Comparison of ENCODE assay signal across 15 cellular contexts in genomic region chr17:21089145-21089544, GRCh38. TPM values are rescaled to one million over a fixed set of nuclear protein-coding genes. Genes with fewer than 3 reads are reported as not detected.
DNase-seq lines count a peak whose midpoint lies in the region; ATAC-seq and TF ChIP-seq lines count a peak whose summit lies in the region.
"Had no signal": no experiment of that assay in that cellular context is flagged by ENCODE, and none has a peak within 500 bp of the region (broad histone marks: within the 10 kb centered on the region; RNA-seq: fewer than 3 reads in every experiment).

No MANE protein-coding gene starts in this region.

- DNase-seq in stimulated activated naive CD8-positive, alpha-beta T cell treated with anti-CD3 and anti-CD28 coated beads, Interleukin-15, Interleukin-2, amounts not matched to agents 100 U/mL and 50 U/mL, for 24 hours: no peak
- DNase-seq in stimulated activated naive CD8-positive, alpha-beta T cell treated with anti-CD3 and anti-CD28 coated beads, Interleukin-15, amount 100 ng/mL, for 72 hours: no peak
- DNase-seq in foreskin keratinocyte (peak; percentile 31 to 67), HPDE6-E6E7 (ENCODE audit: extremely low spot score) (no peak), SHP77 treated with DMSO at 0.1 percent for 48 hours (lab: John Stamatoyannopoulos, UW) (no peak), HAP-1 (ENCODE audit: low spot score in 2 of 2) (no peak)
- DNase-seq in activated CD4-positive, alpha-beta memory T cell treated with anti-CD3 and anti-CD28 coated beads, Interleukin-2, amount 10 ng/mL, durations not matched to agents 7 days and 5 days: no peak
- DNase-seq: activated CD4-positive, alpha-beta T cell treated with anti-CD3 and anti-CD28 coated beads, Interleukin-2, amount 50 U/mL, for 1 hour; activated T-cell treated with anti-CD3 and anti-CD28 coated beads, Interleukin-2, amount 50 U/mL, for 72 hours; amygdala; cortex of kidney; NCI-H146 had no signal

- H3K4me1 Mint-ChIP-seq in stimulated activated naive CD8-positive, alpha-beta T cell treated with anti-CD3 and anti-CD28 coated beads, Interleukin-15, amount 100 ng/mL, for 72 hours: peaks cover 5% of the 10 kb centered on the region
- no peaks in the 10 kb centered on the region for H3K4me1 Mint-ChIP-seq in activated CD4-positive, alpha-beta memory T cell treated with anti-CD3 and anti-CD28 coated beads, Interleukin-2, amount 10 ng/mL, durations not matched to agents 7 days and 5 days

- H3K9me3 ChIP-seq in HAP-1: no peaks in the 10 kb centered on the region

- H3K4me1 ChIP-seq in foreskin keratinocyte (no peaks in the 10 kb centered on the region), HAP-1 (no peaks in the 10 kb centered on the region; the same call in 1 of the 2 replicates)

- in situ Hi-C loops in HAP-1 (cut with MboI; ENCODE audit: low sequenced_read_pairs): no loop called here

- no peak overlapping the region for H3K27ac Mint-ChIP-seq in stimulated activated naive CD8-positive, alpha-beta T cell treated with anti-CD3 and anti-CD28 coated beads, Interleukin-15, amount 100 ng/mL, for 72 hours
- no peak overlapping the region for H3K27ac Mint-ChIP-seq in activated CD4-positive, alpha-beta memory T cell treated with anti-CD3 and anti-CD28 coated beads, Interleukin-2, amount 10 ng/mL, durations not matched to agents 7 days and 5 days
- H3K27ac Mint-ChIP-seq: T-helper 2 cell treated with Interferon-gamma antibody and Interleukin-4, amounts not matched to agents 5 μg/mL and 100 μg/mL, for 36 hours had no signal

- H3K4me3 ChIP-seq in HAP-1: no peak overlapping the region
- H3K4me3 ChIP-seq: K562 had no signal

- no peaks in the 10 kb centered on the region for H3K36me3 ChIP-seq in HAP-1 (replicated peaks)

- H3K9me3 Mint-ChIP-seq in stimulated activated naive CD8-positive, alpha-beta T cell treated with anti-CD3 and anti-CD28 coated beads, Interleukin-15, amount 100 ng/mL, for 72 hours: no peaks in the 10 kb centered on the region
- no peaks in the 10 kb centered on the region for H3K9me3 Mint-ChIP-seq in activated CD4-positive, alpha-beta memory T cell treated with anti-CD3 and anti-CD28 coated beads, Interleukin-2, amount 10 ng/mL, durations not matched to agents 7 days and 5 days
- H3K9me3 Mint-ChIP-seq: activated T-cell treated with anti-CD3 and anti-CD28 coated beads, Interleukin-2, amount 50 U/mL, for 72 hours; T-helper 2 cell treated with Interferon-gamma antibody and Interleukin-4, amounts not matched to agents 5 μg/mL and 100 μg/mL, for 36 hours had no signal

- no peaks in the 10 kb centered on the region for H3K36me3 Mint-ChIP-seq in activated CD4-positive, alpha-beta memory T cell treated with anti-CD3 and anti-CD28 coated beads, Interleukin-2, amount 10 ng/mL, durations not matched to agents 7 days and 5 days (ENCODE audit: low read depth)

- no peak overlapping the region for H3K4me3 Mint-ChIP-seq in stimulated activated naive CD8-positive, alpha-beta T cell treated with anti-CD3 and anti-CD28 coated beads, Interleukin-15, amount 100 ng/mL, for 72 hours
- H3K4me3 Mint-ChIP-seq in activated CD4-positive, alpha-beta memory T cell treated with anti-CD3 and anti-CD28 coated beads, Interleukin-2, amount 10 ng/mL, durations not matched to agents 7 days and 5 days: no peak overlapping the region
- H3K4me3 Mint-ChIP-seq: activated T-cell treated with anti-CD3 and anti-CD28 coated beads, Interleukin-2, amount 50 U/mL, for 72 hours; T-helper 2 cell treated with Interferon-gamma antibody and Interleukin-4, amounts not matched to agents 5 μg/mL and 100 μg/mL, for 36 hours had no signal

- CTCF ChIA-PET in activated CD4-positive, alpha-beta memory T cell treated with anti-CD3 and anti-CD28 coated beads, Interleukin-2, amount 10 ng/mL, durations not matched to agents 7 days and 5 days (lab: Charles Lee): no interaction called here

- no peak for TF ChIP-seq CTCF in foreskin keratinocyte (conservative IDR thresholded peaks at IDR 0.05)

- no peak overlapping the region for H3K27ac ChIP-seq in foreskin keratinocyte

- H3K27me3 ChIP-seq in foreskin keratinocyte (no peaks in the 10 kb centered on the region), HAP-1 (ENCODE audit: low read depth) (no peaks in the 10 kb centered on the region)

- H3K27me3 Mint-ChIP-seq in stimulated activated naive CD8-positive, alpha-beta T cell treated with anti-CD3 and anti-CD28 coated beads, Interleukin-15, amount 100 ng/mL, for 72 hours: peaks cover 7% of the 10 kb centered on the region
- peaks cover 2% of the 10 kb centered on the region for H3K27me3 Mint-ChIP-seq in activated CD4-positive, alpha-beta memory T cell treated with anti-CD3 and anti-CD28 coated beads, Interleukin-2, amount 10 ng/mL, durations not matched to agents 7 days and 5 days

- POLR2A ChIA-PET in activated CD4-positive, alpha-beta memory T cell treated with anti-CD3 and anti-CD28 coated beads, Interleukin-2, amount 10 ng/mL, durations not matched to agents 7 days and 5 days (lab: Charles Lee): no interaction called here

- peak; percentile 49 for ATAC-seq in stimulated activated naive CD8-positive, alpha-beta T cell treated with anti-CD3 and anti-CD28 coated beads, Interleukin-15, Interleukin-2, amounts not matched to agents 100 U/mL and 50 U/mL, for 24 hours
- no peak for ATAC-seq in stimulated activated naive CD8-positive, alpha-beta T cell treated with anti-CD3 and anti-CD28 coated beads, Interleukin-15, amount 100 ng/mL, for 72 hours
- peak; percentile 93 for ATAC-seq in foreskin keratinocyte
- ATAC-seq: K562 had no signal

TF ChIP-seq in PFSK-1, 5 proteins besides CTCF, POLR2A, EP300 and RAD21:
- TF ChIP-seq SIN3A (IDR thresholded peaks at IDR 0.05; ENCODE audit: borderline replicate concordance, insufficient read depth, low read length) (peak; percentile 87; the same call in 1 of the 2 replicates), POLR2AphosphoS5 (IDR thresholded peaks at IDR 0.05; ENCODE audit: low read depth, low read length) (no peak), TAF1 (IDR thresholded peaks at IDR 0.05; ENCODE audit: borderline replicate concordance, insufficient read depth, low read length) (0 out of 2 replicates have a peak, but pooled peaks have one; percentile 55), REST (IDR thresholded peaks at IDR 0.05; ENCODE audit: insufficient read depth in 1 of 2, low read depth in 2 of 2, low read length in 2 of 2) (no peak), FOXP2 (optimal IDR thresholded peaks at IDR 0.05; ENCODE audit: borderline replicate concordance, extremely low read depth, extremely low read length, insufficient read depth) (no peak)

RNA-seq across cellular contexts. Expression of gene DHRS7B, which starts 37.6 kb away (rescaled TPM):
- 32.1 TPM for polyA plus RNA-seq in PFSK-1 (2012; ENCODE audit: insufficient read length, low read depth)
- 34.5 and 35.9 TPM in 2 replicates for total RNA-seq in foreskin keratinocyte
- polyA plus RNA-seq in foreskin keratinocyte: 35.9 and 37.4 TPM in 2 replicates
- 10 to 100 TPM; 12.1 to 15.3 TPM for total RNA-seq in activated CD4-positive, alpha-beta memory T cell treated with anti-CD3 and anti-CD28 coated beads, Interleukin-2, amount 10 ng/mL, durations not matched to agents 7 days and 5 days

RNA-seq across cellular contexts. Expression of gene USP22, which starts 46.3 kb away (rescaled TPM):
- polyA plus RNA-seq in PFSK-1 (2012; ENCODE audit: insufficient read length, low read depth): 319 TPM
- 141 and 150 TPM in 2 replicates for total RNA-seq in foreskin keratinocyte
- 47.7 and 48.8 TPM in 2 replicates for polyA plus RNA-seq in foreskin keratinocyte
- total RNA-seq in activated CD4-positive, alpha-beta memory T cell treated with anti-CD3 and anti-CD28 coated beads, Interleukin-2, amount 10 ng/mL, durations not matched to agents 7 days and 5 days: 100 to 1,000 TPM; 149 to 156 TPM

Comparison
In these comparisons a context has a peak if more than half of its experiments do, and no peak if none do; other contexts are left out.
1. DNase-seq: peak in foreskin keratinocyte (2 of 2); none in stimulated activated naive CD8-positive, alpha-beta T cell treated with anti-CD3 and anti-CD28 coated beads, Interleukin-15, Interleukin-2, amounts not matched to agents 100 U/mL and 50 U/mL, for 24 hours (single experiment), stimulated activated naive CD8-positive, alpha-beta T cell treated with anti-CD3 and anti-CD28 coated beads, Interleukin-15, amount 100 ng/mL, for 72 hours (0 of 2), activated CD4-positive, alpha-beta memory T cell treated with anti-CD3 and anti-CD28 coated beads, Interleukin-2, amount 10 ng/mL, durations not matched to agents 7 days and 5 days (single experiment), HPDE6-E6E7 (single experiment), SHP77 treated with DMSO at 0.1 percent for 48 hours (single experiment) and HAP-1 (0 of 2).